ENCODE assay signal across 1 cellular context in the genomic region with DNA sequence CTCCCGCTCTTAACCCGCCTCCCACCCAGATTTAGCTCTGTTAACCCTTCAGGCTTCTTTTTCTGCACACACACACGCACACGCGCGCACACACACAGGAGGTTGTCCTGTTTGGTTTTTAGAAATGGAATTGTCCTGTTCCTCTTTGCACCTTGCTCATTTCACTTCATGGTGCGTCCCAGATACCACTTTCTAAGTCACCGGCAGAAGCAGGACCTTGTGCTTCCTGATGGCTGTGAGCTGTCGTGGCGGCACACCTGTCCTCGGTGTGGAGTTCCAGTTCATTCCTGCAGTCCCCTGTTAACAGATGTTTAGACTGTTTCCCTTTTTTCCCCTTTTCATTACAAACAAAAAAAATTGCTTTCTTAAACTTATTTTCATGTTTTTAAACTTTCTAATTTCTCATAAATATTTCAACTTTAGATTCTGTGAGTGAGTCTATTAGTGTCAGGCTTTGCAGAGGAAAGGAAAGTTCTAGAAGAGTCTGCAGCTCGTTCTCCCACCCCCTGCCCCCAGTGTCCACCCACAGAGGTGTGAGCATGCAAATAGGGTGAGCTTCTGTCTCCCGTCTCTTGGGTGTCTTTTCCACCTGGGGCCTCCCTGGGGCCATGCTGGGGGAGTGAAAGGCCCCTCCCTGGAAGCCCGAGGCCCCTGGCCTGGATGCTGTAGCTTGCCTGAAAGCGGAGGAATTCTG.
TF ChIP-seq lines count a peak whose summit lies in the region.

No MANE protein-coding gene starts in this region.

TF ChIP-seq in GM12878, 131 proteins besides CTCF, POLR2A, EP300 and RAD21:
- TF ChIP-seq SUZ12 (IDR thresholded peaks at IDR 0.05; ENCODE audit: unreplicated experiment) = no peak
- TF ChIP-seq, protein P1, sequence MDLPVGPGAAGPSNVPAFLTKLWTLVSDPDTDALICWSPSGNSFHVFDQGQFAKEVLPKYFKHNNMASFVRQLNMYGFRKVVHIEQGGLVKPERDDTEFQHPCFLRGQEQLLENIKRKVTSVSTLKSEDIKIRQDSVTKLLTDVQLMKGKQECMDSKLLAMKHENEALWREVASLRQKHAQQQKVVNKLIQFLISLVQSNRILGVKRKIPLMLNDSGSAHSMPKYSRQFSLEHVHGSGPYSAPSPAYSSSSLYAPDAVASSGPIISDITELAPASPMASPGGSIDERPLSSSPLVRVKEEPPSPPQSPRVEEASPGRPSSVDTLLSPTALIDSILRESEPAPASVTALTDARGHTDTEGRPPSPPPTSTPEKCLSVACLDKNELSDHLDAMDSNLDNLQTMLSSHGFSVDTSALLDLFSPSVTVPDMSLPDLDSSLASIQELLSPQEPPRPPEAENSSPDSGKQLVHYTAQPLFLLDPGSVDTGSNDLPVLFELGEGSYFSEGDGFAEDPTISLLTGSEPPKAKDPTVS (IDR thresholded peaks at IDR 0.05; ENCODE audit: low read depth, low read length) = 0 out of 2 replicates have a peak, but pooled peaks have one; percentile 35
